24 cellular contexts compared by ENCODE assay signal in the genomic region with DNA sequence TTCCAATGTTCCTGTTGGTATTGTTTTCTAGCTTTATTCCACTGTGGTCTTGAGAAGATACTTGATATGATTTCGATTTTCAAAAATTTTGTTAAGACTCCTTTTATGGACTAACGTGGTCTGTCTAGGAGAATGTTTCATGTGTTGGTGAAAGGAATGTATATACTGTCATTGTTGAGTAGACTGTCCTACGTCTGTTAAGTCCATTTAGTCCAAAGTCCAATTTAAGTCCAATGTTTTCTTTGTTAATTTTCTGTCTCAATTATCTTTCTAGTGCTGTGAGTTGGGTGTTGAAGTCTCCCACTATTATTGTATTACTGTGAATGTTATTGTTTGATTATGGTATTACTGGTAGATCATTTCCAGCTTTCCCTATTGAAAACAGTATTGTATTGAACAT. TPM values are rescaled to one million over a fixed set of nuclear protein-coding genes. Genes with fewer than 3 reads are reported as not detected.
DNase-seq lines count a peak whose midpoint lies in the region; ATAC-seq and TF ChIP-seq lines count a peak whose summit lies in the region.
"Had no signal": no experiment of that assay in that cellular context is flagged by ENCODE, and none has a peak within 500 bp of the region (broad histone marks: within the 10 kb centered on the region; RNA-seq: fewer than 3 reads in every experiment).

No MANE protein-coding gene starts in this region.

- CTCF ChIA-PET in CD4-positive, alpha-beta T cell (lab: Charles Lee), result no interaction called here
- CTCF ChIA-PET in activated CD8-positive, alpha-beta T cell treated with anti-CD3 and anti-CD28 coated beads for 36 hours (lab: Charles Lee), result no interaction called here
- CTCF ChIA-PET in WTC11 (lab: Charles Lee), result no interaction called here

- POLR2A ChIA-PET in CD4-positive, alpha-beta T cell (lab: Charles Lee), result no interaction called here
- POLR2A ChIA-PET in activated CD8-positive, alpha-beta T cell treated with anti-CD3 and anti-CD28 coated beads for 36 hours (lab: Charles Lee), result no interaction called here
- POLR2A ChIA-PET in WTC11 (lab: Charles Lee), result no interaction called here

- no peaks in the 10 kb centered on the region for H3K27me3 Mint-ChIP-seq in T-helper 2 cell treated with Interferon-gamma antibody and Interleukin-4, amounts not matched to agents 5 μg/mL and 100 μg/mL, for 36 hours (ENCODE audit: low read depth)
- H3K27me3 Mint-ChIP-seq in CD4-positive, alpha-beta T cell, result no peaks in the 10 kb centered on the region
- no peaks in the 10 kb centered on the region for H3K27me3 Mint-ChIP-seq in activated CD8-positive, alpha-beta T cell treated with anti-CD3 and anti-CD28 coated beads for 36 hours
- H3K27me3 Mint-ChIP-seq in memory B cell (no peaks in the 10 kb centered on the region), WTC11 (ENCODE audit: low read depth) (no peaks in the 10 kb centered on the region)
- H3K27me3 Mint-ChIP-seq: stimulated activated memory B cell treated with anti-CD40 and anti-IgM and Interleukin-4, amounts not matched to agents 10 μg/mL and 1 μg/mL and 100 μg/mL, for 72 hours had no signal

- no peaks in the 10 kb centered on the region for H3K27me3 ChIP-seq in CD4-positive, alpha-beta T cell (ENCODE audit: control insufficient read depth, insufficient read depth, low read length)
- H3K27me3 ChIP-seq: hepatocyte, pancreas, transverse colon had no signal

- H3K9me3 ChIP-seq in CD4-positive, alpha-beta T cell (ENCODE audit: control insufficient read depth, low read length), result no peaks in the 10 kb centered on the region
- H3K9me3 ChIP-seq: pancreas, transverse colon had no signal

- no peak overlapping the region for H3K27ac ChIP-seq in CD4-positive, alpha-beta T cell (ENCODE audit: low read depth, low read length)
- H3K27ac ChIP-seq: 22Rv1, epithelial cell of prostate, hepatocyte, pancreas, SK-N-MC, transverse colon had no signal

- DNase-seq in T-helper 2 cell treated with Interferon-gamma antibody and Interleukin-4, amounts not matched to agents 5 μg/mL and 100 μg/mL, for 36 hours (ENCODE audit: low spot score), result no peak
- DNase-seq in T-helper 2 cell (no peak), memory B cell (ENCODE audit: low spot score in 2 of 2) (no peak), WTC11 (ENCODE audit: low spot score) (no peak), NCI-H1105 treated with DMSO at 0.1 percent for 48 hours (lab: John Stamatoyannopoulos, UW) (no peak)
- DNase-seq in CD4-positive, alpha-beta T cell, result no peak
- DNase-seq in activated CD8-positive, alpha-beta T cell treated with anti-CD3 and anti-CD28 coated beads for 36 hours, result no peak
- DNase-seq: activated gamma-delta T cell treated with Interleukin-2 at 50 U/mL for 16 hours, amygdala, KG1, NCI-H1436, NCI-H2081, NCI-H526, pancreas, PC-3, transverse colon had no signal

- peaks cover 5% of the 10 kb centered on the region for H3K9me3 Mint-ChIP-seq in T-helper 2 cell treated with Interferon-gamma antibody and Interleukin-4, amounts not matched to agents 5 μg/mL and 100 μg/mL, for 36 hours
- no peaks in the 10 kb centered on the region for H3K9me3 Mint-ChIP-seq in CD4-positive, alpha-beta T cell
- H3K9me3 Mint-ChIP-seq in activated CD8-positive, alpha-beta T cell treated with anti-CD3 and anti-CD28 coated beads for 36 hours, result no peaks in the 10 kb centered on the region
- H3K9me3 Mint-ChIP-seq in memory B cell (no peaks in the 10 kb centered on the region), WTC11 (no peaks in the 10 kb centered on the region)
- H3K9me3 Mint-ChIP-seq: CD14-positive monocyte; stimulated activated memory B cell treated with anti-CD40 and anti-IgM and Interleukin-4, amounts not matched to agents 10 μg/mL and 1 μg/mL and 100 μg/mL, for 72 hours had no signal

- H3K36me3 Mint-ChIP-seq in T-helper 2 cell treated with Interferon-gamma antibody and Interleukin-4, amounts not matched to agents 5 μg/mL and 100 μg/mL, for 36 hours (ENCODE audit: low read depth), result peaks cover 55% of the 10 kb centered on the region
- peaks cover 69% of the 10 kb centered on the region for H3K36me3 Mint-ChIP-seq in CD4-positive, alpha-beta T cell (ENCODE audit: low read depth)
- peaks cover 48% of the 10 kb centered on the region for H3K36me3 Mint-ChIP-seq in activated CD8-positive, alpha-beta T cell treated with anti-CD3 and anti-CD28 coated beads for 36 hours (ENCODE audit: low read depth)
- H3K36me3 Mint-ChIP-seq in memory B cell, result peaks cover 12% of the 10 kb centered on the region
- peaks cover 22% of the 10 kb centered on the region for H3K36me3 Mint-ChIP-seq in WTC11

- peaks cover 24% of the 10 kb centered on the region for H3K4me1 Mint-ChIP-seq in T-helper 2 cell treated with Interferon-gamma antibody and Interleukin-4, amounts not matched to agents 5 μg/mL and 100 μg/mL, for 36 hours (ENCODE audit: low read depth)
- peaks cover 41% of the 10 kb centered on the region for H3K4me1 Mint-ChIP-seq in CD4-positive, alpha-beta T cell (ENCODE audit: low read depth)
- H3K4me1 Mint-ChIP-seq in activated CD8-positive, alpha-beta T cell treated with anti-CD3 and anti-CD28 coated beads for 36 hours (ENCODE audit: low read depth), result peaks cover 23% of the 10 kb centered on the region
- H3K4me1 Mint-ChIP-seq in memory B cell, result peaks cover 14% of the 10 kb centered on the region
- no peaks in the 10 kb centered on the region for H3K4me1 Mint-ChIP-seq in WTC11

- TF ChIP-seq CTCF in CD4-positive, alpha-beta T cell (IDR thresholded peaks at IDR 0.05), result no peak
- TF ChIP-seq CTCF in activated CD8-positive, alpha-beta T cell treated with anti-CD3 and anti-CD28 coated beads for 36 hours (IDR thresholded peaks at IDR 0.05), result no peak
- no peak for TF ChIP-seq CTCF in WTC11 (IDR thresholded peaks at IDR 0.05)

- H3K27ac Mint-ChIP-seq in T-helper 2 cell treated with Interferon-gamma antibody and Interleukin-4, amounts not matched to agents 5 μg/mL and 100 μg/mL, for 36 hours, result peak overlapping the region; percentile 46
- H3K27ac Mint-ChIP-seq in CD4-positive, alpha-beta T cell, result peak overlapping the region; percentile 28
- peak overlapping the region; percentile 68 for H3K27ac Mint-ChIP-seq in activated CD8-positive, alpha-beta T cell treated with anti-CD3 and anti-CD28 coated beads for 36 hours
- H3K27ac Mint-ChIP-seq in memory B cell (peak overlapping the region; percentile 22), WTC11 (no peak overlapping the region)
- H3K27ac Mint-ChIP-seq: stimulated activated memory B cell treated with anti-CD40 and anti-IgM and Interleukin-4, amounts not matched to agents 10 μg/mL and 1 μg/mL and 100 μg/mL, for 72 hours had no signal

- H3K4me3 Mint-ChIP-seq in T-helper 2 cell treated with Interferon-gamma antibody and Interleukin-4, amounts not matched to agents 5 μg/mL and 100 μg/mL, for 36 hours, result peak overlapping the region; percentile 22
- no peak overlapping the region for H3K4me3 Mint-ChIP-seq in CD4-positive, alpha-beta T cell
- no peak overlapping the region for H3K4me3 Mint-ChIP-seq in activated CD8-positive, alpha-beta T cell treated with anti-CD3 and anti-CD28 coated beads for 36 hours
- H3K4me3 Mint-ChIP-seq in memory B cell (no peak overlapping the region), WTC11 (no peak overlapping the region)
- H3K4me3 Mint-ChIP-seq: CD14-positive monocyte; stimulated activated memory B cell treated with anti-CD40 and anti-IgM and Interleukin-4, amounts not matched to agents 10 μg/mL and 1 μg/mL and 100 μg/mL, for 72 hours had no signal

- intact Hi-C loops in CD4-positive, alpha-beta T cell (cut with DNase I, micrococcal nuclease), result no loop called here
- intact Hi-C loops in activated CD8-positive, alpha-beta T cell treated with anti-CD3 and anti-CD28 coated beads for 36 hours (cut with micrococcal nuclease), result no loop called here

- no peak for ATAC-seq in CD4-positive, alpha-beta T cell (ENCODE audit: poor library complexity)
- ATAC-seq in activated CD8-positive, alpha-beta T cell treated with anti-CD3 and anti-CD28 coated beads for 36 hours, result no peak
- no peak for ATAC-seq in memory B cell (ENCODE audit: low read depth)
- ATAC-seq in WTC11, result no peak
- ATAC-seq in GM18870 (IDR thresholded peaks at IDR 0.05; ENCODE audit: unreplicated experiment), result no peak
- ATAC-seq: activated CD4-positive, CD25-positive, alpha-beta regulatory T cell treated with anti-CD3 and anti-CD28 coated beads, Interleukin-2, amount 50 U/mL, for 24 hours; pancreas; PC-3; stimulated activated memory B cell treated with anti-CD40 and anti-IgM and Interleukin-4, amounts not matched to agents 10 μg/mL and 1 μg/mL and 100 μg/mL, for 72 hours had no signal

TF ChIP-seq in WTC11, 78 proteins besides CTCF, POLR2A, EP300 and RAD21 (continues in another document):
- TF ChIP-seq ZNF219 (CRISPR knock-in tag; IDR thresholded peaks at IDR 0.05; ENCODE audit: borderline replicate concordance) (no peak), TEAD4 (CRISPR knock-in tag; IDR thresholded peaks at IDR 0.05) (no peak), ETV6 (CRISPR knock-in tag; IDR thresholded peaks at IDR 0.05) (no peak)
- TF ChIP-seq, protein P1, sequence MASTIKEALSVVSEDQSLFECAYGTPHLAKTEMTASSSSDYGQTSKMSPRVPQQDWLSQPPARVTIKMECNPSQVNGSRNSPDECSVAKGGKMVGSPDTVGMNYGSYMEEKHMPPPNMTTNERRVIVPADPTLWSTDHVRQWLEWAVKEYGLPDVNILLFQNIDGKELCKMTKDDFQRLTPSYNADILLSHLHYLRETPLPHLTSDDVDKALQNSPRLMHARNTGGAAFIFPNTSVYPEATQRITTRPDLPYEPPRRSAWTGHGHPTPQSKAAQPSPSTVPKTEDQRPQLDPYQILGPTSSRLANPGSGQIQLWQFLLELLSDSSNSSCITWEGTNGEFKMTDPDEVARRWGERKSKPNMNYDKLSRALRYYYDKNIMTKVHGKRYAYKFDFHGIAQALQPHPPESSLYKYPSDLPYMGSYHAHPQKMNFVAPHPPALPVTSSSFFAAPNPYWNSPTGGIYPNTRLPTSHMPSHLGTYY (CRISPR knock-in tag; IDR thresholded peaks at IDR 0.05), result no peak
- TF ChIP-seq, protein P2, sequence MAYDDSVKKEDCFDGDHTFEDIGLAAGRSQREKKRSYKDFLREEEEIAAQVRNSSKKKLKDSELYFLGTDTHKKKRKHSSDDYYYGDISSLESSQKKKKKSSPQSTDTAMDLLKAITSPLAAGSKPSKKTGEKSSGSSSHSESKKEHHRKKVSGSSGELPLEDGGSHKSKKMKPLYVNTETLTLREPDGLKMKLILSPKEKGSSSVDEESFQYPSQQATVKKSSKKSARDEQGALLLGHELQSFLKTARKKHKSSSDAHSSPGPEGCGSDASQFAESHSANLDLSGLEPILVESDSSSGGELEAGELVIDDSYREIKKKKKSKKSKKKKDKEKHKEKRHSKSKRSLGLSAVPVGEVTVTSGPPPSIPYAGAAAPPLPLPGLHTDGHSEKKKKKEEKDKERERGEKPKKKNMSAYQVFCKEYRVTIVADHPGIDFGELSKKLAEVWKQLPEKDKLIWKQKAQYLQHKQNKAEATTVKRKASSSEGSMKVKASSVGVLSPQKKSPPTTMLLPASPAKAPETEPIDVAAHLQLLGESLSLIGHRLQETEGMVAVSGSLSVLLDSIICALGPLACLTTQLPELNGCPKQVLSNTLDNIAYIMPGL (CRISPR knock-in tag; IDR thresholded peaks at IDR 0.05), result no peak

RNA-seq across cellular contexts. Expression of a gene that starts 55.8 kb away (rescaled TPM):
- 10 to 100 TPM; 11.6 to 17.6 TPM for total RNA-seq in CD4-positive, alpha-beta T cell
- total RNA-seq in activated CD8-positive, alpha-beta T cell treated with anti-CD3 and anti-CD28 coated beads for 36 hours, result 10 to 100 TPM; 30.1 to 33.8 TPM
- total RNA-seq in WTC11 (2021), result 21.0 to 25.1 TPM (median 22.1 TPM) in 3 replicates
